Comparison of ENCODE assay signal across 16 cellular contexts in genomic region chr2:86019121-86019520, GRCh38.
A peak's percentile ranks its signal among the peaks of the same experiment; 100 is the strongest.
DNase-seq lines count a peak whose midpoint lies in the region; ATAC-seq and TF ChIP-seq lines count a peak whose summit lies in the region.
"Had no signal": no experiment of that assay in that cellular context is flagged by ENCODE, and none has a peak within 500 bp of the region (broad histone marks: within the 10 kb centered on the region; RNA-seq: fewer than 3 reads in every experiment).

No MANE protein-coding gene starts in this region.

- H3K27me3 ChIP-seq in CD4-positive, alpha-beta T cell (ENCODE audit: control insufficient read depth, insufficient read depth, low read length) = no peaks in the 10 kb centered on the region
- no peaks in the 10 kb centered on the region for H3K27me3 ChIP-seq in OCI-LY3 (ENCODE audit: low read depth, low read length)
- H3K27me3 ChIP-seq: MG63 had no signal

- intact Hi-C loops in CD4-positive, alpha-beta T cell (cut with DNase I, micrococcal nuclease) = no loop called here
- intact Hi-C loops in activated CD4-positive, alpha-beta T cell treated with anti-CD3 and anti-CD28 coated beads for 36 hours (cut with DNase I, micrococcal nuclease) = no loop called here

- H3K9ac ChIP-seq in OCI-LY3 (ENCODE audit: low read length) = no peak overlapping the region

- no peak for ATAC-seq in CD4-positive, alpha-beta T cell (ENCODE audit: poor library complexity)
- no peak for ATAC-seq in stimulated activated effector memory CD8-positive, alpha-beta T cell treated with anti-CD3 and anti-CD28 coated beads, Interleukin-12 subunit alpha, Interleukin-12 subunit beta, amount 100 ng/mL, for 72 hours
- no peak for ATAC-seq in activated CD4-positive, alpha-beta T cell treated with anti-CD3 and anti-CD28 coated beads for 36 hours
- no peak for ATAC-seq in activated naive CD8-positive, alpha-beta T cell treated with anti-CD3 and anti-CD28 coated beads, Interleukin-2, amount 50 U/mL, for 24 hours

- peaks cover 48% of the 10 kb centered on the region for H3K4me1 ChIP-seq in OCI-LY3 (ENCODE audit: low read length)

- CTCF ChIA-PET in CD4-positive, alpha-beta T cell (lab: Charles Lee) = no interaction called here
- CTCF ChIA-PET in activated CD4-positive, alpha-beta T cell treated with anti-CD3 and anti-CD28 coated beads for 36 hours (lab: Charles Lee) = no interaction called here

- peak overlapping the region; percentile 60 for H3K4me2 ChIP-seq in OCI-LY3 (ENCODE audit: low read length)

- no peak for DNase-seq in CD4-positive, alpha-beta T cell
- DNase-seq in epithelial cell of esophagus (ENCODE audit: low read depth) (peak; percentile 42), MV-4-11 (lab: John Stamatoyannopoulos, UW) (no peak)
- DNase-seq in stimulated activated effector memory CD8-positive, alpha-beta T cell treated with anti-CD3 and anti-CD28 coated beads, Interleukin-12 subunit alpha, Interleukin-12 subunit beta, amount 100 ng/mL, for 72 hours (ENCODE audit: low spot score in 2 of 2) = no peak
- no peak for DNase-seq in activated CD4-positive, alpha-beta T cell treated with anti-CD3 and anti-CD28 coated beads for 36 hours
- no peak for DNase-seq in activated naive CD8-positive, alpha-beta T cell treated with anti-CD3 and anti-CD28 coated beads, Interleukin-2, amount 50 U/mL, for 24 hours
- DNase-seq: Calu3, H9, MG63, NCI-H1105 treated with DMSO at 0.1 percent for 48 hours, NCI-H1694 treated with DMSO at 0.1 percent for 48 hours, NCI-H2107, NCI-H226, NCI-H524 treated with DMSO at 0.1 percent for 48 hours, SIG-M5 had no signal

- H3K4me3 Mint-ChIP-seq in CD4-positive, alpha-beta T cell = no peak overlapping the region
- no peak overlapping the region for H3K4me3 Mint-ChIP-seq in stimulated activated effector memory CD8-positive, alpha-beta T cell treated with anti-CD3 and anti-CD28 coated beads, Interleukin-12 subunit alpha, Interleukin-12 subunit beta, amount 100 ng/mL, for 72 hours
- H3K4me3 Mint-ChIP-seq in activated CD4-positive, alpha-beta T cell treated with anti-CD3 and anti-CD28 coated beads for 36 hours = no peak overlapping the region
- no peak overlapping the region for H3K4me3 Mint-ChIP-seq in activated naive CD8-positive, alpha-beta T cell treated with anti-CD3 and anti-CD28 coated beads, Interleukin-2, amount 50 U/mL, for 24 hours
- H3K4me3 Mint-ChIP-seq: H9 had no signal

- H3K4me1 Mint-ChIP-seq in CD4-positive, alpha-beta T cell (ENCODE audit: low read depth) = peaks cover 11% of the 10 kb centered on the region
- H3K4me1 Mint-ChIP-seq in stimulated activated effector memory CD8-positive, alpha-beta T cell treated with anti-CD3 and anti-CD28 coated beads, Interleukin-12 subunit alpha, Interleukin-12 subunit beta, amount 100 ng/mL, for 72 hours = peaks cover 21% of the 10 kb centered on the region
- peaks cover 9% of the 10 kb centered on the region for H3K4me1 Mint-ChIP-seq in activated CD4-positive, alpha-beta T cell treated with anti-CD3 and anti-CD28 coated beads for 36 hours
- peaks cover 19% of the 10 kb centered on the region for H3K4me1 Mint-ChIP-seq in activated naive CD8-positive, alpha-beta T cell treated with anti-CD3 and anti-CD28 coated beads, Interleukin-2, amount 50 U/mL, for 24 hours

- no peaks in the 10 kb centered on the region for H3K79me2 ChIP-seq in OCI-LY3 (ENCODE audit: low read length)

- peak overlapping the region; percentile 51 for H3K27ac Mint-ChIP-seq in CD4-positive, alpha-beta T cell
- peak overlapping the region; percentile 56 for H3K27ac Mint-ChIP-seq in stimulated activated effector memory CD8-positive, alpha-beta T cell treated with anti-CD3 and anti-CD28 coated beads, Interleukin-12 subunit alpha, Interleukin-12 subunit beta, amount 100 ng/mL, for 72 hours
- no peak overlapping the region for H3K27ac Mint-ChIP-seq in activated CD4-positive, alpha-beta T cell treated with anti-CD3 and anti-CD28 coated beads for 36 hours
- no peak overlapping the region for H3K27ac Mint-ChIP-seq in activated naive CD8-positive, alpha-beta T cell treated with anti-CD3 and anti-CD28 coated beads, Interleukin-2, amount 50 U/mL, for 24 hours
- H3K27ac Mint-ChIP-seq: H9 had no signal

- no peaks in the 10 kb centered on the region for H4K20me1 ChIP-seq in OCI-LY3 (ENCODE audit: insufficient read depth, low read length)

- H3K4me3 ChIP-seq in OCI-LY3 (ENCODE audit: low read length) (no peak overlapping the region), epithelial cell of esophagus (ENCODE audit: low read length) (no peak overlapping the region)
- H3K4me3 ChIP-seq: MG63 had no signal

- no peaks in the 10 kb centered on the region for H3K27me3 Mint-ChIP-seq in CD4-positive, alpha-beta T cell
- no peaks in the 10 kb centered on the region for H3K27me3 Mint-ChIP-seq in activated CD4-positive, alpha-beta T cell treated with anti-CD3 and anti-CD28 coated beads for 36 hours
- no peaks in the 10 kb centered on the region for H3K27me3 Mint-ChIP-seq in activated naive CD8-positive, alpha-beta T cell treated with anti-CD3 and anti-CD28 coated beads, Interleukin-2, amount 50 U/mL, for 24 hours

- H3K9me3 ChIP-seq in CD4-positive, alpha-beta T cell (ENCODE audit: control insufficient read depth, low read length) = no peaks in the 10 kb centered on the region
- H3K9me3 ChIP-seq in OCI-LY3 (ENCODE audit: insufficient read depth, low read length) = peaks cover 9% of the 10 kb centered on the region; the same call in 1 of the 2 replicates
- H3K9me3 ChIP-seq: MG63 had no signal

- peaks cover 5% of the 10 kb centered on the region for H3K9me3 Mint-ChIP-seq in CD4-positive, alpha-beta T cell
- peaks cover 3% of the 10 kb centered on the region for H3K9me3 Mint-ChIP-seq in stimulated activated effector memory CD8-positive, alpha-beta T cell treated with anti-CD3 and anti-CD28 coated beads, Interleukin-12 subunit alpha, Interleukin-12 subunit beta, amount 100 ng/mL, for 72 hours
- peaks cover 6% of the 10 kb centered on the region for H3K9me3 Mint-ChIP-seq in activated CD4-positive, alpha-beta T cell treated with anti-CD3 and anti-CD28 coated beads for 36 hours (ENCODE audit: low read depth)
- peaks cover 6% of the 10 kb centered on the region for H3K9me3 Mint-ChIP-seq in activated naive CD8-positive, alpha-beta T cell treated with anti-CD3 and anti-CD28 coated beads, Interleukin-2, amount 50 U/mL, for 24 hours

- POLR2A ChIA-PET in CD4-positive, alpha-beta T cell (lab: Charles Lee) = no interaction called here
- POLR2A ChIA-PET in activated CD4-positive, alpha-beta T cell treated with anti-CD3 and anti-CD28 coated beads for 36 hours (lab: Charles Lee) = no interaction called here

- TF ChIP-seq CTCF in CD4-positive, alpha-beta T cell (IDR thresholded peaks at IDR 0.05) = no peak
- TF ChIP-seq CTCF in OCI-LY3 (IDR thresholded peaks at IDR 0.05; ENCODE audit: low read depth, low read length) (no peak), epithelial cell of esophagus (IDR thresholded peaks at IDR 0.05; ENCODE audit: insufficient read depth, low read depth, low read length, missing control alignments) (no peak)

- no peak overlapping the region for H3K27ac ChIP-seq in CD4-positive, alpha-beta T cell (ENCODE audit: low read depth, low read length)
- H3K27ac ChIP-seq in OCI-LY3 (ENCODE audit: low read length) = peak overlapping the region; percentile 59

- H3K36me3 Mint-ChIP-seq in CD4-positive, alpha-beta T cell (ENCODE audit: low read depth) = peaks cover 2% of the 10 kb centered on the region
- peaks cover 11% of the 10 kb centered on the region for H3K36me3 Mint-ChIP-seq in stimulated activated effector memory CD8-positive, alpha-beta T cell treated with anti-CD3 and anti-CD28 coated beads, Interleukin-12 subunit alpha, Interleukin-12 subunit beta, amount 100 ng/mL, for 72 hours
- H3K36me3 Mint-ChIP-seq in activated CD4-positive, alpha-beta T cell treated with anti-CD3 and anti-CD28 coated beads for 36 hours (ENCODE audit: low read depth) = no peaks in the 10 kb centered on the region
- peaks cover 5% of the 10 kb centered on the region for H3K36me3 Mint-ChIP-seq in activated naive CD8-positive, alpha-beta T cell treated with anti-CD3 and anti-CD28 coated beads, Interleukin-2, amount 50 U/mL, for 24 hours (ENCODE audit: low read depth)

- peaks cover 13% of the 10 kb centered on the region for H3K36me3 ChIP-seq in OCI-LY3 (replicated peaks; ENCODE audit: low read depth, low read length)
- H3K36me3 ChIP-seq: MG63 had no signal

- H2AFZ ChIP-seq in OCI-LY3 (ENCODE audit: low read depth, low read length) = no peak overlapping the region

Comparison
In these comparisons a context has a peak if more than half of its experiments do, and no peak if none do; other contexts are left out.
1. H3K27ac Mint-ChIP-seq: peak in CD4-positive, alpha-beta T cell (single experiment) and stimulated activated effector memory CD8-positive, alpha-beta T cell treated with anti-CD3 and anti-CD28 coated beads, Interleukin-12 subunit alpha, Interleukin-12 subunit beta, amount 100 ng/mL, for 72 hours (single experiment); none in activated CD4-positive, alpha-beta T cell treated with anti-CD3 and anti-CD28 coated beads for 36 hours (single experiment) and activated naive CD8-positive, alpha-beta T cell treated with anti-CD3 and anti-CD28 coated beads, Interleukin-2, amount 50 U/mL, for 24 hours (single experiment).